In genomic region chr11:95568236-95568635, GRCh38 we compare ENCODE assay signal across 29 cellular contexts.
"Had no signal": no experiment of that assay in that cellular context is flagged by ENCODE, and none has a peak within 500 bp of the region (broad histone marks: within the 10 kb centered on the region; RNA-seq: fewer than 3 reads in every experiment).

No MANE protein-coding gene starts in this region.

- H3K36me3 Mint-ChIP-seq: activated CD8-positive, alpha-beta memory T cell treated with anti-CD3 and anti-CD28 coated beads, Interleukin-2, amount 10 ng/mL, durations not matched to agents 7 days and 5 days had no signal

- H3K27ac ChIP-seq: SK-N-MC had no signal

- ATAC-seq: activated CD8-positive, alpha-beta memory T cell treated with anti-CD3 and anti-CD28 coated beads, Interleukin-2, amount 10 ng/mL, durations not matched to agents 7 days and 5 days; activated T-cell treated with anti-CD3 and anti-CD28 coated beads, Interleukin-2, amount 50 U/mL, for 4 hours; Panc1; Right ventricle myocardium inferior; T-cell had no signal

- DNase-seq: activated B cell treated with CpG ODN at 0.5 μM for 24 hours; activated CD4-positive, alpha-beta T cell treated with anti-CD3 and anti-CD28 coated beads for 1 hour; activated CD4-positive, alpha-beta T cell treated with anti-CD3 and anti-CD28 coated beads, Interleukin-2, amount 10 ng/mL, durations not matched to agents 24 days and 14 days; activated CD4-positive, alpha-beta T cell treated with anti-CD3 and anti-CD28 coated beads, Interleukin-2, amount 50 U/mL, for 48 hours; activated CD8-positive, alpha-beta memory T cell treated with anti-CD3 and anti-CD28 coated beads, Interleukin-2, amount 10 ng/mL, durations not matched to agents 7 days and 5 days; activated gamma-delta T cell; activated naive CD4-positive, alpha-beta T cell treated with anti-CD3 and anti-CD28 coated beads for 36 hours; activated T-cell treated with anti-CD3 and anti-CD28 coated beads, Interleukin-2, amount 50 U/mL, for 4 hours; amygdala; caudate nucleus; Karpas-422; MM.1S; NCI-H1105 treated with DMSO at 0.1 percent for 48 hours; NCI-H1436 treated with DMSO at 0.1 percent for 48 hours; NCI-H187; NCI-H2081; NCI-H2227 treated with DMSO at 0.1 percent for 48 hours; NCI-H446 treated with DMSO at 0.1 percent for 48 hours; NCI-H526; NCI-H774; OCI-M1; RPMI8226; T-cell; T-helper 2 cell; T1000 had no signal

- H3K4me3 ChIP-seq: SK-N-MC had no signal

- H3K4me1 Mint-ChIP-seq: activated B cell treated with CpG ODN at 0.5 μM for 24 hours had no signal

- H3K4me3 Mint-ChIP-seq: activated B cell treated with CpG ODN at 0.5 μM for 24 hours; activated CD4-positive, alpha-beta T cell treated with anti-CD3 and anti-CD28 coated beads, Interleukin-2, amount 10 ng/mL, durations not matched to agents 24 days and 14 days; activated CD8-positive, alpha-beta memory T cell treated with anti-CD3 and anti-CD28 coated beads, Interleukin-2, amount 10 ng/mL, durations not matched to agents 7 days and 5 days; activated naive CD4-positive, alpha-beta T cell treated with anti-CD3 and anti-CD28 coated beads for 36 hours; activated naive CD8-positive, alpha-beta T cell; activated T-cell treated with anti-CD3 and anti-CD28 coated beads, Interleukin-2, amount 50 U/mL, for 4 hours; T-cell had no signal

- H3K27me3 Mint-ChIP-seq: activated CD4-positive, alpha-beta T cell treated with anti-CD3 and anti-CD28 coated beads, Interleukin-2, amount 10 ng/mL, durations not matched to agents 24 days and 14 days; activated naive CD8-positive, alpha-beta T cell; T-cell had no signal

- H3K27ac Mint-ChIP-seq: activated B cell treated with CpG ODN at 0.5 μM for 24 hours; activated CD4-positive, alpha-beta T cell treated with anti-CD3 and anti-CD28 coated beads, Interleukin-2, amount 10 ng/mL, durations not matched to agents 24 days and 14 days; activated CD8-positive, alpha-beta memory T cell treated with anti-CD3 and anti-CD28 coated beads, Interleukin-2, amount 10 ng/mL, durations not matched to agents 7 days and 5 days; activated naive CD4-positive, alpha-beta T cell treated with anti-CD3 and anti-CD28 coated beads for 36 hours; activated naive CD8-positive, alpha-beta T cell; T-cell had no signal
